In genomic region chr6:44177691-44178423, GRCh38 we compare ENCODE assay signal across 1 cellular context.
A peak's percentile ranks its signal among the peaks of the same experiment; 100 is the strongest.
TF ChIP-seq lines count a peak whose summit lies in the region.

No MANE protein-coding gene starts in this region.

TF ChIP-seq in endothelial cell of umbilical vein, 7 proteins besides CTCF, POLR2A, EP300 and RAD21:
- TF ChIP-seq GATA2 (IDR thresholded peaks at IDR 0.05; ENCODE audit: insufficient read depth, insufficient read length, low read depth, low read length): peak; percentile 80
- no peak for TF ChIP-seq MYC (IDR thresholded peaks at IDR 0.05; ENCODE audit: low read depth, low read length)
- peak; percentile 81 for TF ChIP-seq FOS (IDR thresholded peaks at IDR 0.05; ENCODE audit: borderline replicate concordance, insufficient read depth, low read length)
- TF ChIP-seq POLR2AphosphoS5 (IDR thresholded peaks at IDR 0.05; ENCODE audit: insufficient read depth, low read depth, low read length): peak; percentile 79
- no peak for TF ChIP-seq MAX (IDR thresholded peaks at IDR 0.05; ENCODE audit: insufficient read depth, insufficient read length)
- TF ChIP-seq JUN (IDR thresholded peaks at IDR 0.05; ENCODE audit: borderline replicate concordance, insufficient read depth, insufficient read length, low read depth): peak; percentile 71
- TF ChIP-seq EZH2 (IDR thresholded peaks at IDR 0.05; ENCODE audit: borderline replicate concordance, low read depth, low read length, severe bottlenecking): no peak
TF ChIP-seq in endothelial cell of umbilical vein: peak in this region for 4.
